4 cellular contexts compared by ENCODE assay signal in the genomic region with DNA sequence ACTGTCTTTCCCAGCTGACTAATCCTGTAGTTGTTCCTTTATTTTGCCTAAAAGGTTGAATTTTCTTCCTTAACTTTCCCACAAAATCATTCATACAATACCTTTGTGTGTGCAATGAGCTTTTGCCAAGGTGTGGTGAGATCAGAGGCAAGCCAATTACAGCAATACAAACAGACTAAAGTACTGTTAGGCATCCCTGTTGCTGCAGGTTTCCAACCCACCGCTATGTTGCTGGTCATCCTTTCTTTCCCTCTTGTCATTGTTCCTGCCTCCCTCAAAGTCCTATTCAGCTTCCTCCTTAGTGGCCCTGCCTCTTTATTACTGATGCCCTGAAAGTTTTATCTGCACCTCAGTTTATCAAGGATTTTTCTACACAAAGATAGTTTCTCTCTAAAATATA.
TF ChIP-seq lines count a peak whose summit lies in the region.

No MANE protein-coding gene starts in this region.

TF ChIP-seq in SK-N-SH, 30 proteins besides CTCF, POLR2A, EP300 and RAD21 (continues in another document):
- TF ChIP-seq EZH2phosphoT487 (IDR thresholded peaks at IDR 0.05; ENCODE audit: borderline replicate concordance, low read depth) (no peak), MEF2A (IDR thresholded peaks at IDR 0.05; ENCODE audit: borderline replicate concordance, low read depth) (no peak), JUND (IDR thresholded peaks at IDR 0.05) (no peak), FOSL2 (IDR thresholded peaks at IDR 0.05; ENCODE audit: borderline replicate concordance, low read depth) (no peak), SMC3 (IDR thresholded peaks at IDR 0.05; ENCODE audit: low read depth, low read length) (no peak)
- TF ChIP-seq, protein P1, sequence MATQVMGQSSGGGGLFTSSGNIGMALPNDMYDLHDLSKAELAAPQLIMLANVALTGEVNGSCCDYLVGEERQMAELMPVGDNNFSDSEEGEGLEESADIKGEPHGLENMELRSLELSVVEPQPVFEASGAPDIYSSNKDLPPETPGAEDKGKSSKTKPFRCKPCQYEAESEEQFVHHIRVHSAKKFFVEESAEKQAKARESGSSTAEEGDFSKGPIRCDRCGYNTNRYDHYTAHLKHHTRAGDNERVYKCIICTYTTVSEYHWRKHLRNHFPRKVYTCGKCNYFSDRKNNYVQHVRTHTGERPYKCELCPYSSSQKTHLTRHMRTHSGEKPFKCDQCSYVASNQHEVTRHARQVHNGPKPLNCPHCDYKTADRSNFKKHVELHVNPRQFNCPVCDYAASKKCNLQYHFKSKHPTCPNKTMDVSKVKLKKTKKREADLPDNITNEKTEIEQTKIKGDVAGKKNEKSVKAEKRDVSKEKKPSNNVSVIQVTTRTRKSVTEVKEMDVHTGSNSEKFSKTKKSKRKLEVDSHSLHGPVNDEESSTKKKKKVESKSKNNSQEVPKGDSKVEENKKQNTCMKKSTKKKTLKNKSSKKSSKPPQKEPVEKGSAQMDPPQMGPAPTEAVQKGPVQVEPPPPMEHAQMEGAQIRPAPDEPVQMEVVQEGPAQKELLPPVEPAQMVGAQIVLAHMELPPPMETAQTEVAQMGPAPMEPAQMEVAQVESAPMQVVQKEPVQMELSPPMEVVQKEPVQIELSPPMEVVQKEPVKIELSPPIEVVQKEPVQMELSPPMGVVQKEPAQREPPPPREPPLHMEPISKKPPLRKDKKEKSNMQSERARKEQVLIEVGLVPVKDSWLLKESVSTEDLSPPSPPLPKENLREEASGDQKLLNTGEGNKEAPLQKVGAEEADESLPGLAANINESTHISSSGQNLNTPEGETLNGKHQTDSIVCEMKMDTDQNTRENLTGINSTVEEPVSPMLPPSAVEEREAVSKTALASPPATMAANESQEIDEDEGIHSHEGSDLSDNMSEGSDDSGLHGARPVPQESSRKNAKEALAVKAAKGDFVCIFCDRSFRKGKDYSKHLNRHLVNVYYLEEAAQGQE (IDR thresholded peaks at IDR 0.05; ENCODE audit: low read depth, low read length), result no peak
- TF ChIP-seq, protein P2, sequence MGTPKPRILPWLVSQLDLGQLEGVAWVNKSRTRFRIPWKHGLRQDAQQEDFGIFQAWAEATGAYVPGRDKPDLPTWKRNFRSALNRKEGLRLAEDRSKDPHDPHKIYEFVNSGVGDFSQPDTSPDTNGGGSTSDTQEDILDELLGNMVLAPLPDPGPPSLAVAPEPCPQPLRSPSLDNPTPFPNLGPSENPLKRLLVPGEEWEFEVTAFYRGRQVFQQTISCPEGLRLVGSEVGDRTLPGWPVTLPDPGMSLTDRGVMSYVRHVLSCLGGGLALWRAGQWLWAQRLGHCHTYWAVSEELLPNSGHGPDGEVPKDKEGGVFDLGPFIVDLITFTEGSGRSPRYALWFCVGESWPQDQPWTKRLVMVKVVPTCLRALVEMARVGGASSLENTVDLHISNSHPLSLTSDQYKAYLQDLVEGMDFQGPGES (IDR thresholded peaks at IDR 0.05; ENCODE audit: low read depth, low read length), result no peak

TF ChIP-seq in SK-N-SH treated with all-trans-retinoic acid at 6 μM for 48 hours, 23 proteins besides CTCF, POLR2A, EP300 and RAD21 (continued from another document and continues in another):
- no peak for TF ChIP-seq CSDC2 (CRISPR knock-in tag; IDR thresholded peaks at IDR 0.05)
- no peak for TF ChIP-seq GLIS3 (CRISPR knock-in tag; IDR thresholded peaks at IDR 0.05)
- no peak for TF ChIP-seq ZFP30 (CRISPR knock-in tag; IDR thresholded peaks at IDR 0.05)
- TF ChIP-seq, protein P3, sequence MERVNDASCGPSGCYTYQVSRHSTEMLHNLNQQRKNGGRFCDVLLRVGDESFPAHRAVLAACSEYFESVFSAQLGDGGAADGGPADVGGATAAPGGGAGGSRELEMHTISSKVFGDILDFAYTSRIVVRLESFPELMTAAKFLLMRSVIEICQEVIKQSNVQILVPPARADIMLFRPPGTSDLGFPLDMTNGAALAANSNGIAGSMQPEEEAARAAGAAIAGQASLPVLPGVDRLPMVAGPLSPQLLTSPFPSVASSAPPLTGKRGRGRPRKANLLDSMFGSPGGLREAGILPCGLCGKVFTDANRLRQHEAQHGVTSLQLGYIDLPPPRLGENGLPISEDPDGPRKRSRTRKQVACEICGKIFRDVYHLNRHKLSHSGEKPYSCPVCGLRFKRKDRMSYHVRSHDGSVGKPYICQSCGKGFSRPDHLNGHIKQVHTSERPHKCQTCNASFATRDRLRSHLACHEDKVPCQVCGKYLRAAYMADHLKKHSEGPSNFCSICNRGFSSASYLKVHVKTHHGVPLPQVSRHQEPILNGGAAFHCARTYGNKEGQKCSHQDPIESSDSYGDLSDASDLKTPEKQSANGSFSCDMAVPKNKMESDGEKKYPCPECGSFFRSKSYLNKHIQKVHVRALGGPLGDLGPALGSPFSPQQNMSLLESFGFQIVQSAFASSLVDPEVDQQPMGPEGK (CRISPR knock-in tag; IDR thresholded peaks at IDR 0.05; ENCODE audit: borderline replicate concordance), result no peak
- no peak for TF ChIP-seq SNAI2 (CRISPR knock-in tag; IDR thresholded peaks at IDR 0.05)
- no peak for TF ChIP-seq ARNTL (CRISPR knock-in tag; IDR thresholded peaks at IDR 0.05; ENCODE audit: borderline replicate concordance, low read depth)
- no peak for TF ChIP-seq TOX (CRISPR knock-in tag; IDR thresholded peaks at IDR 0.05; ENCODE audit: borderline replicate concordance)
- TF ChIP-seq ZFP3 (CRISPR knock-in tag; IDR thresholded peaks at IDR 0.05), result no peak
- TF ChIP-seq, protein P4, sequence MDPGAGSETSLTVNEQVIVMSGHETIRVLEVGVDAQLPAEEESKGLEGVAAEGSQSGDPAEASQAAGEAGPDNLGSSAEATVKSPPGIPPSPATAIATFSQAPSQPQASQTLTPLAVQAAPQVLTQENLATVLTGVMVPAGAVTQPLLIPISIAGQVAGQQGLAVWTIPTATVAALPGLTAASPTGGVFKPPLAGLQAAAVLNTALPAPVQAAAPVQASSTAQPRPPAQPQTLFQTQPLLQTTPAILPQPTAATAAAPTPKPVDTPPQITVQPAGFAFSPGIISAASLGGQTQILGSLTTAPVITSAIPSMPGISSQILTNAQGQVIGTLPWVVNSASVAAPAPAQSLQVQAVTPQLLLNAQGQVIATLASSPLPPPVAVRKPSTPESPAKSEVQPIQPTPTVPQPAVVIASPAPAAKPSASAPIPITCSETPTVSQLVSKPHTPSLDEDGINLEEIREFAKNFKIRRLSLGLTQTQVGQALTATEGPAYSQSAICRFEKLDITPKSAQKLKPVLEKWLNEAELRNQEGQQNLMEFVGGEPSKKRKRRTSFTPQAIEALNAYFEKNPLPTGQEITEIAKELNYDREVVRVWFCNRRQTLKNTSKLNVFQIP (CRISPR knock-in tag; IDR thresholded peaks at IDR 0.05; ENCODE audit: borderline replicate concordance, low read depth), result no peak
- TF ChIP-seq ISL1 (CRISPR knock-in tag; IDR thresholded peaks at IDR 0.05), result no peak

TF ChIP-seq in IMR-90, 13 proteins besides CTCF, POLR2A, EP300 and RAD21:
- TF ChIP-seq BHLHE40 (IDR thresholded peaks at IDR 0.05; ENCODE audit: low read depth, low read length) (no peak), NFE2L2 (IDR thresholded peaks at IDR 0.05; ENCODE audit: low read depth, low read length) (no peak), RFX5 (IDR thresholded peaks at IDR 0.05; ENCODE audit: low read depth, low read length) (no peak), FOS (IDR thresholded peaks at IDR 0.05; ENCODE audit: low read depth, low read length) (no peak), CEBPB (IDR thresholded peaks at IDR 0.05; ENCODE audit: low read depth, low read length) (no peak), MXI1 (IDR thresholded peaks at IDR 0.05; ENCODE audit: borderline replicate concordance, low read depth, low read length) (no peak), CHD1 (IDR thresholded peaks at IDR 0.05; ENCODE audit: low read depth, low read length) (no peak), MAFK (IDR thresholded peaks at IDR 0.05; ENCODE audit: low read depth, low read length) (no peak), RCOR1 (IDR thresholded peaks at IDR 0.05; ENCODE audit: insufficient replicate concordance, low read length) (no peak), MAZ (IDR thresholded peaks at IDR 0.05; ENCODE audit: borderline replicate concordance, low read depth, low read length) (no peak), SMC3 (IDR thresholded peaks at IDR 0.05; ENCODE audit: low read depth, low read length) (no peak)
- TF ChIP-seq, protein P5, sequence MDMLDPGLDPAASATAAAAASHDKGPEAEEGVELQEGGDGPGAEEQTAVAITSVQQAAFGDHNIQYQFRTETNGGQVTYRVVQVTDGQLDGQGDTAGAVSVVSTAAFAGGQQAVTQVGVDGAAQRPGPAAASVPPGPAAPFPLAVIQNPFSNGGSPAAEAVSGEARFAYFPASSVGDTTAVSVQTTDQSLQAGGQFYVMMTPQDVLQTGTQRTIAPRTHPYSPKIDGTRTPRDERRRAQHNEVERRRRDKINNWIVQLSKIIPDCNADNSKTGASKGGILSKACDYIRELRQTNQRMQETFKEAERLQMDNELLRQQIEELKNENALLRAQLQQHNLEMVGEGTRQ (IDR thresholded peaks at IDR 0.05; ENCODE audit: low read depth, low read length), result no peak
- TF ChIP-seq, protein P6, sequence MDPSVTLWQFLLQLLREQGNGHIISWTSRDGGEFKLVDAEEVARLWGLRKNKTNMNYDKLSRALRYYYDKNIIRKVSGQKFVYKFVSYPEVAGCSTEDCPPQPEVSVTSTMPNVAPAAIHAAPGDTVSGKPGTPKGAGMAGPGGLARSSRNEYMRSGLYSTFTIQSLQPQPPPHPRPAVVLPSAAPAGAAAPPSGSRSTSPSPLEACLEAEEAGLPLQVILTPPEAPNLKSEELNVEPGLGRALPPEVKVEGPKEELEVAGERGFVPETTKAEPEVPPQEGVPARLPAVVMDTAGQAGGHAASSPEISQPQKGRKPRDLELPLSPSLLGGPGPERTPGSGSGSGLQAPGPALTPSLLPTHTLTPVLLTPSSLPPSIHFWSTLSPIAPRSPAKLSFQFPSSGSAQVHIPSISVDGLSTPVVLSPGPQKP (IDR thresholded peaks at IDR 0.05; ENCODE audit: borderline replicate concordance, low read depth, low read length), result no peak

TF ChIP-seq in WTC11, 78 proteins besides CTCF, POLR2A, EP300 and RAD21 (continues in another document):
- no peak for TF ChIP-seq ESRRA (CRISPR knock-in tag; IDR thresholded peaks at IDR 0.05; ENCODE audit: borderline replicate concordance)
- TF ChIP-seq, protein P7, sequence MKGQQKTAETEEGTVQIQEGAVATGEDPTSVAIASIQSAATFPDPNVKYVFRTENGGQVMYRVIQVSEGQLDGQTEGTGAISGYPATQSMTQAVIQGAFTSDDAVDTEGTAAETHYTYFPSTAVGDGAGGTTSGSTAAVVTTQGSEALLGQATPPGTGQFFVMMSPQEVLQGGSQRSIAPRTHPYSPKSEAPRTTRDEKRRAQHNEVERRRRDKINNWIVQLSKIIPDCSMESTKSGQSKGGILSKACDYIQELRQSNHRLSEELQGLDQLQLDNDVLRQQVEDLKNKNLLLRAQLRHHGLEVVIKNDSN (CRISPR knock-in tag; IDR thresholded peaks at IDR 0.05), result no peak
- TF ChIP-seq ZNF232 (CRISPR knock-in tag; IDR thresholded peaks at IDR 0.05), result no peak
- no peak for TF ChIP-seq ZNF671 (CRISPR knock-in tag; IDR thresholded peaks at IDR 0.05)
- TF ChIP-seq ZBTB21 (CRISPR knock-in tag; IDR thresholded peaks at IDR 0.05; ENCODE audit: borderline replicate concordance), result no peak
- TF ChIP-seq GRHL2 (CRISPR knock-in tag; IDR thresholded peaks at IDR 0.05; ENCODE audit: insufficient replicate concordance, severe bottlenecking), result no peak
- TF ChIP-seq, protein P8, sequence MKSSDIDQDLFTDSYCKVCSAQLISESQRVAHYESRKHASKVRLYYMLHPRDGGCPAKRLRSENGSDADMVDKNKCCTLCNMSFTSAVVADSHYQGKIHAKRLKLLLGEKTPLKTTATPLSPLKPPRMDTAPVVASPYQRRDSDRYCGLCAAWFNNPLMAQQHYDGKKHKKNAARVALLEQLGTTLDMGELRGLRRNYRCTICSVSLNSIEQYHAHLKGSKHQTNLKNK (CRISPR knock-in tag; IDR thresholded peaks at IDR 0.05), result no peak
- TF ChIP-seq, protein P9, sequence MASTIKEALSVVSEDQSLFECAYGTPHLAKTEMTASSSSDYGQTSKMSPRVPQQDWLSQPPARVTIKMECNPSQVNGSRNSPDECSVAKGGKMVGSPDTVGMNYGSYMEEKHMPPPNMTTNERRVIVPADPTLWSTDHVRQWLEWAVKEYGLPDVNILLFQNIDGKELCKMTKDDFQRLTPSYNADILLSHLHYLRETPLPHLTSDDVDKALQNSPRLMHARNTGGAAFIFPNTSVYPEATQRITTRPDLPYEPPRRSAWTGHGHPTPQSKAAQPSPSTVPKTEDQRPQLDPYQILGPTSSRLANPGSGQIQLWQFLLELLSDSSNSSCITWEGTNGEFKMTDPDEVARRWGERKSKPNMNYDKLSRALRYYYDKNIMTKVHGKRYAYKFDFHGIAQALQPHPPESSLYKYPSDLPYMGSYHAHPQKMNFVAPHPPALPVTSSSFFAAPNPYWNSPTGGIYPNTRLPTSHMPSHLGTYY (CRISPR knock-in tag; IDR thresholded peaks at IDR 0.05), result no peak
- TF ChIP-seq, protein P10, sequence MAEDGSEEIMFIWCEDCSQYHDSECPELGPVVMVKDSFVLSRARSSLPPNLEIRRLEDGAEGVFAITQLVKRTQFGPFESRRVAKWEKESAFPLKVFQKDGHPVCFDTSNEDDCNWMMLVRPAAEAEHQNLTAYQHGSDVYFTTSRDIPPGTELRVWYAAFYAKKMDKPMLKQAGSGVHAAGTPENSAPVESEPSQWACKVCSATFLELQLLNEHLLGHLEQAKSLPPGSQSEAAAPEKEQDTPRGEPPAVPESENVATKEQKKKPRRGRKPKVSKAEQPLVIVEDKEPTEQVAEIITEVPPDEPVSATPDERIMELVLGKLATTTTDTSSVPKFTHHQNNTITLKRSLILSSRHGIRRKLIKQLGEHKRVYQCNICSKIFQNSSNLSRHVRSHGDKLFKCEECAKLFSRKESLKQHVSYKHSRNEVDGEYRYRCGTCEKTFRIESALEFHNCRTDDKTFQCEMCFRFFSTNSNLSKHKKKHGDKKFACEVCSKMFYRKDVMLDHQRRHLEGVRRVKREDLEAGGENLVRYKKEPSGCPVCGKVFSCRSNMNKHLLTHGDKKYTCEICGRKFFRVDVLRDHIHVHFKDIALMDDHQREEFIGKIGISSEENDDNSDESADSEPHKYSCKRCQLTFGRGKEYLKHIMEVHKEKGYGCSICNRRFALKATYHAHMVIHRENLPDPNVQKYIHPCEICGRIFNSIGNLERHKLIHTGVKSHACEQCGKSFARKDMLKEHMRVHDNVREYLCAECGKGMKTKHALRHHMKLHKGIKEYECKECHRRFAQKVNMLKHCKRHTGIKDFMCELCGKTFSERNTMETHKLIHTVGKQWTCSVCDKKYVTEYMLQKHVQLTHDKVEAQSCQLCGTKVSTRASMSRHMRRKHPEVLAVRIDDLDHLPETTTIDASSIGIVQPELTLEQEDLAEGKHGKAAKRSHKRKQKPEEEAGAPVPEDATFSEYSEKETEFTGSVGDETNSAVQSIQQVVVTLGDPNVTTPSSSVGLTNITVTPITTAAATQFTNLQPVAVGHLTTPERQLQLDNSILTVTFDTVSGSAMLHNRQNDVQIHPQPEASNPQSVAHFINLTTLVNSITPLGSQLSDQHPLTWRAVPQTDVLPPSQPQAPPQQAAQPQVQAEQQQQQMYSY (CRISPR knock-in tag; IDR thresholded peaks at IDR 0.05), result no peak
- TF ChIP-seq, protein P11, sequence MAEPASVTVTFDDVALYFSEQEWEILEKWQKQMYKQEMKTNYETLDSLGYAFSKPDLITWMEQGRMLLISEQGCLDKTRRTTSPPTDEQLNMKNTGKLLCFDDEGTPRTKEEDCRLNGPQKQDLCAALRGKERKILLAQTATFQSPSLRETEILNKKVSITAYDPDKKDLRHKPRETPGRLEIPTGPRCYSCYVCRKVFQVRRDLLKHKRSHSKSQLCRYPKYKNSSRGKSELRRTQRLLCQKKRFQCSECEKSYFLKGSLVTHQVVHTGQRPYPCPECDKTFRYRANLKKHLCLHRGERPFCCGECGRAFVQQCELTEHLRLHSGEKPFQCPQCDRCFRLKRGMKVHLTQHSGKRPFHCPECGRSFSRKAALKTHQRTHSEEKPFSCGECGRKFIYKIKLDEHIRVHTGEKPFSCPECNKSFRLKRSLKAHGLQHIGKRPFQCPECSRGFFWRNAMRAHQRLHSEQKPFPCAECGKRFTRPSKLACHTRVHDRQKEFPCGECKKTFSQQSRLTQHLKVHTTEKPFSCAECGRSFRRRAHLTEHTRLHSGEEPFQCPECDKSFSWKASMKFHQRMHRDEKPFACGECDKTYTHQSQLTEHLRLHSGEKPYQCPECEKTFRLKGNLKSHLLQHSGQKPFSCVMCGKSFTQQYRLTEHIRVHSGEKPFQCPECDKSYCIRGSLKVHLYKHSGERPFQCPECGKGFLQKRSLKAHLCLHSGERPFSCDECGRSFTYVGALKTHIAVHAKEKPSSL (CRISPR knock-in tag; conservative IDR thresholded peaks at IDR 0.05), result no peak
- TF ChIP-seq HMGA2 (CRISPR knock-in tag; IDR thresholded peaks at IDR 0.05), result no peak
- TF ChIP-seq GTF2I (CRISPR knock-in tag; conservative IDR thresholded peaks at IDR 0.05), result no peak
